13 cellular contexts compared by ENCODE assay signal in genomic region chr4:139986621-139987510, GRCh38.
DNase-seq lines count a peak whose midpoint lies in the region; ATAC-seq and TF ChIP-seq lines count a peak whose summit lies in the region.
"Had no signal": no experiment of that assay in that cellular context is flagged by ENCODE, and none has a peak within 500 bp of the region (broad histone marks: within the 10 kb centered on the region; RNA-seq: fewer than 3 reads in every experiment).

No MANE protein-coding gene starts in this region.

- H2AFZ ChIP-seq in Karpas-422 (ENCODE audit: low read length), result no peak overlapping the region

- no peaks in the 10 kb centered on the region for H3K9me2 ChIP-seq in Karpas-422 (replicated peaks; ENCODE audit: insufficient read depth, low read length)

- ATAC-seq in Right ventricle myocardium superior (ENCODE audit: poor library complexity) (no peak), upper lobe of right lung (no peak), HG03095 (IDR thresholded peaks at IDR 0.05; ENCODE audit: unreplicated experiment) (no peak), GM19463 (IDR thresholded peaks at IDR 0.05; ENCODE audit: unreplicated experiment) (no peak)
- ATAC-seq: naive thymus-derived CD8-positive, alpha-beta T cell had no signal

- H3K9ac ChIP-seq in Karpas-422 (ENCODE audit: low read length), result no peak overlapping the region

- H3K4me2 ChIP-seq in Karpas-422 (ENCODE audit: low read depth, low read length, poor library complexity, severe bottlenecking), result no peak overlapping the region

- peaks cover 61% of the 10 kb centered on the region for H3K79me2 ChIP-seq in Karpas-422 (ENCODE audit: low read length)

- H3K36me3 ChIP-seq in left ventricle myocardium inferior, result no peaks in the 10 kb centered on the region
- no peaks in the 10 kb centered on the region for H3K36me3 ChIP-seq in upper lobe of right lung
- H3K36me3 ChIP-seq in Karpas-422 (ENCODE audit: insufficient read depth, low read length), result no peaks in the 10 kb centered on the region
- H3K36me3 ChIP-seq: gastrocnemius medialis had no signal

- intact Hi-C loops in left ventricle myocardium inferior (cut with micrococcal nuclease) (no loop called here), Right ventricle myocardium superior (cut with DNase I) (no loop called here), upper lobe of right lung (cut with DNase I) (no loop called here)

- no peaks in the 10 kb centered on the region for H4K20me1 ChIP-seq in Karpas-422 (ENCODE audit: insufficient read depth, low read depth, low read length)

- H3K4me3 ChIP-seq in left ventricle myocardium inferior, result no peak overlapping the region
- H3K4me3 ChIP-seq in coronary artery, result peak overlapping the region; percentile 29
- no peak overlapping the region for H3K4me3 ChIP-seq in upper lobe of right lung
- H3K4me3 ChIP-seq in Karpas-422 (ENCODE audit: low read length), result no peak overlapping the region
- H3K4me3 ChIP-seq: gastrocnemius medialis had no signal

- H3K9me3 ChIP-seq in left ventricle myocardium inferior (replicated peaks), result no peaks in the 10 kb centered on the region
- H3K9me3 ChIP-seq in upper lobe of right lung, result no peaks in the 10 kb centered on the region
- no peaks in the 10 kb centered on the region for H3K9me3 ChIP-seq in Karpas-422 (ENCODE audit: low read length)
- H3K9me3 ChIP-seq: gastrocnemius medialis had no signal

- H3K27ac ChIP-seq in left ventricle myocardium inferior (replicated peaks) (peak overlapping the region; percentile 10), coronary artery (peak overlapping the region in 1 of 2 donors; percentile 64), upper lobe of right lung (peak overlapping the region; percentile 32), Karpas-422 (ENCODE audit: low read length) (no peak overlapping the region)

- H3K27me3 ChIP-seq in left ventricle myocardium inferior (ENCODE audit: low read depth) (no peaks in the 10 kb centered on the region), upper lobe of right lung (no peaks in the 10 kb centered on the region), Karpas-422 (ENCODE audit: low read length) (no peaks in the 10 kb centered on the region)
- H3K27me3 ChIP-seq: gastrocnemius medialis had no signal

- DNase-seq in left ventricle myocardium inferior, result no peak
- no peak for DNase-seq in Right ventricle myocardium superior
- no peak for DNase-seq in coronary artery (ENCODE audit: low spot score)
- DNase-seq in midbrain (lab: John Stamatoyannopoulos, UW), result peak; percentile 5
- no peak for DNase-seq in upper lobe of right lung
- DNase-seq in Karpas-422, result no peak
- DNase-seq: activated CD4-positive, alpha-beta T cell treated with anti-CD3 and anti-CD28 coated beads, Interleukin-2, amount 50 U/mL, for 48 hours; gastrocnemius medialis; kidney; naive thymus-derived CD8-positive, alpha-beta T cell; NCI-H226 had no signal

- no peak for TF ChIP-seq CTCF in left ventricle myocardium inferior (IDR thresholded peaks at IDR 0.05; ENCODE audit: borderline replicate concordance)
- no peak for TF ChIP-seq CTCF in coronary artery (IDR thresholded peaks at IDR 0.05)
- TF ChIP-seq CTCF in upper lobe of right lung (IDR thresholded peaks at IDR 0.05), result no peak

- H3K4me1 ChIP-seq in left ventricle myocardium inferior (peaks cover 38% of the 10 kb centered on the region), upper lobe of right lung (peaks cover 9% of the 10 kb centered on the region), Karpas-422 (ENCODE audit: low read length) (peaks cover 50% of the 10 kb centered on the region)
